21 cellular contexts compared by ENCODE assay signal in genomic region chr3:65925254-65925954, GRCh38.
"Had no signal": no experiment of that assay in that cellular context is flagged by ENCODE, and none has a peak within 500 bp of the region (broad histone marks: within the 10 kb centered on the region; RNA-seq: fewer than 3 reads in every experiment).

No MANE protein-coding gene starts in this region.

- DNase-seq: activated CD4-positive, alpha-beta T cell treated with anti-CD3 and anti-CD28 coated beads for 4 hours; activated CD4-positive, alpha-beta T cell treated with anti-CD3 and anti-CD28 coated beads, Interleukin-2, amount 50 U/mL, for 48 hours; activated CD4-positive, CD25-positive, alpha-beta regulatory T cell; activated naive CD4-positive, alpha-beta T cell treated with Interleukin-2 at 50 U/mL for 16 hours; activated naive CD8-positive, alpha-beta T cell treated with anti-CD3 and anti-CD28 coated beads for 36 hours; activated T-cell treated with anti-CD3 and anti-CD28 coated beads, Interleukin-2, amount 50 U/mL, for 48 hours; colonic mucosa; dorsolateral prefrontal cortex; esophagus squamous epithelium; head of caudate nucleus; midbrain; natural killer cell; sigmoid colon; stimulated activated CD4-positive, alpha-beta T cell treated with anti-CD3 and anti-CD28 coated beads, Interleukin-4, amount 100 ng/mL, for 1 hour; stimulated activated naive CD4-positive, alpha-beta T cell; T-helper 17 cell; upper lobe of right lung had no signal

- H3K9me3 ChIP-seq: colonic mucosa, esophagus squamous epithelium, gastroesophageal sphincter, sigmoid colon, upper lobe of right lung had no signal

- H3K27me3 ChIP-seq: colonic mucosa, dorsolateral prefrontal cortex, esophagus squamous epithelium, gastroesophageal sphincter, sigmoid colon, upper lobe of right lung had no signal

- H3K36me3 Mint-ChIP-seq: activated naive CD8-positive, alpha-beta T cell treated with anti-CD3 and anti-CD28 coated beads for 36 hours; natural killer cell had no signal

- H3K27ac ChIP-seq: colonic mucosa, esophagus squamous epithelium, gastroesophageal sphincter, sigmoid colon, upper lobe of right lung had no signal

- H3K4me3 ChIP-seq: colonic mucosa, esophagus squamous epithelium, gastroesophageal sphincter, sigmoid colon, upper lobe of right lung had no signal

- H3K4me3 Mint-ChIP-seq: activated naive CD8-positive, alpha-beta T cell treated with anti-CD3 and anti-CD28 coated beads for 36 hours; natural killer cell; T-helper 17 cell had no signal

- H3K4me1 ChIP-seq: colonic mucosa, esophagus squamous epithelium, gastroesophageal sphincter had no signal

- H3K27me3 Mint-ChIP-seq: activated naive CD8-positive, alpha-beta T cell treated with anti-CD3 and anti-CD28 coated beads for 36 hours; T-helper 17 cell had no signal

- H3K36me3 ChIP-seq: colonic mucosa, esophagus squamous epithelium, gastroesophageal sphincter, sigmoid colon, upper lobe of right lung had no signal

- H3K27ac Mint-ChIP-seq: activated naive CD8-positive, alpha-beta T cell treated with anti-CD3 and anti-CD28 coated beads for 36 hours; natural killer cell; T-helper 17 cell had no signal

- H3K4me1 Mint-ChIP-seq: activated naive CD8-positive, alpha-beta T cell treated with anti-CD3 and anti-CD28 coated beads for 36 hours; natural killer cell; T-helper 17 cell had no signal

- FAIRE-seq: astrocyte, bronchial epithelial cell, keratinocyte had no signal
